Comparison of ENCODE assay signal across 1 cellular context in the genomic region with DNA sequence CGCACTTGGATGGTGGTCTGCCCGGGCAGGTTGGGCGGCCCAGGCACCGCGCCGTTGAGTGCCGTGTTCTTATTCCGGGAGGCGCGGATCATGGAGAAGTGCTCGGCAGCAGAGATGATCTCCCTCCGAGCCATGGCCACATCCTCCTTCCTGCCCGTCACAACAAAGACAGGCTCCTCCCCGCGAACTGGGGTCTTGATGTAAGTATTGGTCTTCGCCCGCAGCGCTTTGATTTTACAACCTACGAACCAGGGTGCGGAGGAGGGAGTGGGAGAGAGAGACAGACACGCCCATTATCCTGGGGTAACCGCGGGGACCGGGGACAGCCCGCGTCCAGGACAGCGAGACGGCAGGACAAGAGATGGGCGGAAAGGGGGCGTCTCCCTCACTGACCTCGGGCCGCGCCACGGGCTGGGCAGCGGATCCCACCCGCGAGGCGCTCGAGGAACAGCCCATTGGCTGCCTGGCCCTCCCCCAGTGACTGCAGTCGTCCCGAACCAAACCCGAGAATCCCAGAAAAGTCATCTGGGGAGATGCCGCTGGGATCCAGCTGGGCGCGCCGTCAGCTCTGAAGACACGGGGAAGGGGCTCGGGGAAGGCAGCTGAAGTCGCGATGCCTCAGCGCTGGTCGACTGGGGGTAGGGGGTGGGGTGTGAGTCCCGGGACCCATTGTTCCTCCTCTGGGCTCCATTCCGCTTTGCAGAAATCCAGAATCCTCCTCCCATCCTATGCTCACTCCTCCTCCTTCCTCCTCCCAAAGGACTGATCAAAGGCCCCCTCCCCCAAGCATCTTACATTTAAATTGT.
TF ChIP-seq lines count a peak whose summit lies in the region.

No MANE protein-coding gene starts in this region.

TF ChIP-seq in K562, 482 proteins besides CTCF, POLR2A, EP300 and RAD21 (continued from another document):
- TF ChIP-seq, protein P1, sequence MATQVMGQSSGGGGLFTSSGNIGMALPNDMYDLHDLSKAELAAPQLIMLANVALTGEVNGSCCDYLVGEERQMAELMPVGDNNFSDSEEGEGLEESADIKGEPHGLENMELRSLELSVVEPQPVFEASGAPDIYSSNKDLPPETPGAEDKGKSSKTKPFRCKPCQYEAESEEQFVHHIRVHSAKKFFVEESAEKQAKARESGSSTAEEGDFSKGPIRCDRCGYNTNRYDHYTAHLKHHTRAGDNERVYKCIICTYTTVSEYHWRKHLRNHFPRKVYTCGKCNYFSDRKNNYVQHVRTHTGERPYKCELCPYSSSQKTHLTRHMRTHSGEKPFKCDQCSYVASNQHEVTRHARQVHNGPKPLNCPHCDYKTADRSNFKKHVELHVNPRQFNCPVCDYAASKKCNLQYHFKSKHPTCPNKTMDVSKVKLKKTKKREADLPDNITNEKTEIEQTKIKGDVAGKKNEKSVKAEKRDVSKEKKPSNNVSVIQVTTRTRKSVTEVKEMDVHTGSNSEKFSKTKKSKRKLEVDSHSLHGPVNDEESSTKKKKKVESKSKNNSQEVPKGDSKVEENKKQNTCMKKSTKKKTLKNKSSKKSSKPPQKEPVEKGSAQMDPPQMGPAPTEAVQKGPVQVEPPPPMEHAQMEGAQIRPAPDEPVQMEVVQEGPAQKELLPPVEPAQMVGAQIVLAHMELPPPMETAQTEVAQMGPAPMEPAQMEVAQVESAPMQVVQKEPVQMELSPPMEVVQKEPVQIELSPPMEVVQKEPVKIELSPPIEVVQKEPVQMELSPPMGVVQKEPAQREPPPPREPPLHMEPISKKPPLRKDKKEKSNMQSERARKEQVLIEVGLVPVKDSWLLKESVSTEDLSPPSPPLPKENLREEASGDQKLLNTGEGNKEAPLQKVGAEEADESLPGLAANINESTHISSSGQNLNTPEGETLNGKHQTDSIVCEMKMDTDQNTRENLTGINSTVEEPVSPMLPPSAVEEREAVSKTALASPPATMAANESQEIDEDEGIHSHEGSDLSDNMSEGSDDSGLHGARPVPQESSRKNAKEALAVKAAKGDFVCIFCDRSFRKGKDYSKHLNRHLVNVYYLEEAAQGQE (CRISPR knock-in tag; IDR thresholded peaks at IDR 0.05; ENCODE audit: low read depth) = no peak
- TF ChIP-seq HDAC2 (IDR thresholded peaks at IDR 0.05) (0 out of 2 replicates have a peak, but pooled peaks have one; percentile 7), GABPB1 (CRISPR knock-in tag; IDR thresholded peaks at IDR 0.05) (0 out of 2 replicates have a peak, but pooled peaks have one; percentile 35), POLR2G (IDR thresholded peaks at IDR 0.05; ENCODE audit: low read depth, low read length) (0 out of 2 replicates have a peak, but pooled peaks have one; percentile 33), FIP1L1 (IDR thresholded peaks at IDR 0.05; ENCODE audit: low read depth, low read length, poor library complexity, severe bottlenecking) (peak; percentile 2)
- TF ChIP-seq, protein P2, sequence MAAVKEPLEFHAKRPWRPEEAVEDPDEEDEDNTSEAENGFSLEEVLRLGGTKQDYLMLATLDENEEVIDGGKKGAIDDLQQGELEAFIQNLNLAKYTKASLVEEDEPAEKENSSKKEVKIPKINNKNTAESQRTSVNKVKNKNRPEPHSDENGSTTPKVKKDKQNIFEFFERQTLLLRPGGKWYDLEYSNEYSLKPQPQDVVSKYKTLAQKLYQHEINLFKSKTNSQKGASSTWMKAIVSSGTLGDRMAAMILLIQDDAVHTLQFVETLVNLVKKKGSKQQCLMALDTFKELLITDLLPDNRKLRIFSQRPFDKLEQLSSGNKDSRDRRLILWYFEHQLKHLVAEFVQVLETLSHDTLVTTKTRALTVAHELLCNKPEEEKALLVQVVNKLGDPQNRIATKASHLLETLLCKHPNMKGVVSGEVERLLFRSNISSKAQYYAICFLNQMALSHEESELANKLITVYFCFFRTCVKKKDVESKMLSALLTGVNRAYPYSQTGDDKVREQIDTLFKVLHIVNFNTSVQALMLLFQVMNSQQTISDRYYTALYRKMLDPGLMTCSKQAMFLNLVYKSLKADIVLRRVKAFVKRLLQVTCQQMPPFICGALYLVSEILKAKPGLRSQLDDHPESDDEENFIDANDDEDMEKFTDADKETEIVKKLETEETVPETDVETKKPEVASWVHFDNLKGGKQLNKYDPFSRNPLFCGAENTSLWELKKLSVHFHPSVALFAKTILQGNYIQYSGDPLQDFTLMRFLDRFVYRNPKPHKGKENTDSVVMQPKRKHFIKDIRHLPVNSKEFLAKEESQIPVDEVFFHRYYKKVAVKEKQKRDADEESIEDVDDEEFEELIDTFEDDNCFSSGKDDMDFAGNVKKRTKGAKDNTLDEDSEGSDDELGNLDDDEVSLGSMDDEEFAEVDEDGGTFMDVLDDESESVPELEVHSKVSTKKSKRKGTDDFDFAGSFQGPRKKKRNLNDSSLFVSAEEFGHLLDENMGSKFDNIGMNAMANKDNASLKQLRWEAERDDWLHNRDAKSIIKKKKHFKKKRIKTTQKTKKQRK (IDR thresholded peaks at IDR 0.05; ENCODE audit: borderline replicate concordance, low read depth, low read length) = no peak
- TF ChIP-seq, protein P3, sequence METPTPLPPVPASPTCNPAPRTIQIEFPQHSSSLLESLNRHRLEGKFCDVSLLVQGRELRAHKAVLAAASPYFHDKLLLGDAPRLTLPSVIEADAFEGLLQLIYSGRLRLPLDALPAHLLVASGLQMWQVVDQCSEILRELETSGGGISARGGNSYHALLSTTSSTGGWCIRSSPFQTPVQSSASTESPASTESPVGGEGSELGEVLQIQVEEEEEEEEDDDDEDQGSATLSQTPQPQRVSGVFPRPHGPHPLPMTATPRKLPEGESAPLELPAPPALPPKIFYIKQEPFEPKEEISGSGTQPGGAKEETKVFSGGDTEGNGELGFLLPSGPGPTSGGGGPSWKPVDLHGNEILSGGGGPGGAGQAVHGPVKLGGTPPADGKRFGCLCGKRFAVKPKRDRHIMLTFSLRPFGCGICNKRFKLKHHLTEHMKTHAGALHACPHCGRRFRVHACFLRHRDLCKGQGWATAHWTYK (CRISPR knock-in tag; IDR thresholded peaks at IDR 0.05) = 0 out of 2 replicates have a peak, but pooled peaks have one; percentile 23
